In the genomic region with DNA sequence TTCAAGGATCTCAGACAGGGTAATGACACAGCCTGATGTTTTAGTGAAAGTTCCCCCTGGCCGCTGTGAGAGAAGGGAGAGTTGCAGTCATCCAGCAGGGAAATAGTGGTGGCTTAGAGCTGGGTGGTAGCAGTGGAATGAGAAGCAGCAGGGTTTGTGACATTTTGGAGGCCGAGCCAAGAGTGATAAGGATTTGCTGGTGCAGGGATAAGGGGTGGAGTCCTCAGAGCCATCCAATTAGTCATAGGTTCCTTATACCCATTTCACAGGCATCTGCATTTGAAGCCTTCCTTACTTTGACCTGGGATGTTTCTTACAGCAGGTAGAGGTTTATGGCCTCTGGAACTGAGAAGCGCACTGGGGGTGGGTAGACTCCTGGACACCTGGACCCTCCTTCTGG, we compare ENCODE assay signal across 22 cellular contexts. TPM values are rescaled to one million over a fixed set of nuclear protein-coding genes. Genes with fewer than 3 reads are reported as not detected.
DNase-seq lines count a peak whose midpoint lies in the region; ATAC-seq, FAIRE-seq and TF ChIP-seq lines count a peak whose summit lies in the region.
"Had no signal": no experiment of that assay in that cellular context is flagged by ENCODE, and none has a peak within 500 bp of the region (broad histone marks: within the 10 kb centered on the region; RNA-seq: fewer than 3 reads in every experiment).

No MANE protein-coding gene starts in this region.

- no peak overlapping the region for H3K27ac ChIP-seq in HepG2 (ENCODE audit: extremely low read length, insufficient read depth, low read length)
- H3K27ac ChIP-seq: PC-9, suprapubic skin had no signal

- no peaks in the 10 kb centered on the region for H3K27me3 ChIP-seq in HepG2 (ENCODE audit: control insufficient read depth in 1 of 2, insufficient read depth in 2 of 2, low read length in 2 of 2)
- H3K27me3 ChIP-seq: suprapubic skin had no signal

- FAIRE-seq in HepG2 (lab: Jason Lieb, UNC): no peak

- TF ChIP-seq CTCF in HepG2 (CRISPR knock-in tag; IDR thresholded peaks at IDR 0.05): no peak
- no peak for TF ChIP-seq CTCF in GM13977 (IDR thresholded peaks at IDR 0.05; ENCODE audit: extremely low read depth, insufficient read depth, missing control alignments)

- TF ChIP-seq POLR2A in erythroblast (IDR thresholded peaks at IDR 0.05; ENCODE audit: low read length) (no peak), HepG2 (IDR thresholded peaks at IDR 0.05; ENCODE audit: insufficient read depth in 1 of 2, low read depth in 2 of 2, low read length in 2 of 2) (no peak)

- peaks cover 36% of the 10 kb centered on the region for H3K36me3 Mint-ChIP-seq in stimulated activated naive CD8-positive, alpha-beta T cell treated with anti-CD3 and anti-CD28 coated beads, Interleukin-15, Interleukin-2, amounts not matched to agents 100 ng/mL and 50 ng/mL, for 24 hours (ENCODE audit: low read depth)
- H3K36me3 Mint-ChIP-seq in activated T-helper 17 cell treated with anti-CD3 and anti-CD28 coated beads, Interleukin-2, amount 50 U/mL, for 72 hours (ENCODE audit: low read depth): peaks cover 59% of the 10 kb centered on the region

- peaks cover 14 to 38% of the 10 kb centered on the region in 2 experiments for H3K36me3 ChIP-seq in HepG2 (replicated peaks in 1 of 2; ENCODE audit: control insufficient read depth in 1 of 2, insufficient read depth in 2 of 2, low read length in 2 of 2)

- in situ Hi-C loops in HepG2 (cut with HindIII; ENCODE audit: extremely low pct_ligation_motif_present, low pct_unique_long_range_greater_than_20kb): no loop called here
- in situ Hi-C loops in GM13977 (cut with MboI; ENCODE audit: low pct_unique_long_range_greater_than_20kb, low sequenced_read_pairs, unreplicated experiment): no loop called here

- no peak overlapping the region for H3K4me3 Mint-ChIP-seq in stimulated activated naive CD8-positive, alpha-beta T cell treated with anti-CD3 and anti-CD28 coated beads, Interleukin-15, Interleukin-2, amounts not matched to agents 100 ng/mL and 50 ng/mL, for 24 hours
- no peak overlapping the region for H3K4me3 Mint-ChIP-seq in stimulated activated naive CD8-positive, alpha-beta T cell treated with anti-CD3 and anti-CD28 coated beads, Interleukin-15, amount 100 ng/mL, for 72 hours
- no peak overlapping the region for H3K4me3 Mint-ChIP-seq in activated T-helper 17 cell treated with anti-CD3 and anti-CD28 coated beads, Interleukin-2, amount 50 U/mL, for 72 hours
- H3K4me3 Mint-ChIP-seq: activated naive CD4-positive, alpha-beta T cell treated with anti-CD3 and anti-CD28 coated beads, Interleukin-2, amount 10 ng/mL, durations not matched to agents 7 days and 5 days; activated T-cell treated with anti-CD3 and anti-CD28 coated beads, Interleukin-2, amount 50 U/mL, for 4 hours had no signal

- H3K4me2 ChIP-seq in HepG2 (ENCODE audit: low read depth, low read length): no peak overlapping the region
- H3K4me2 ChIP-seq: PC-9, smooth muscle cell had no signal

- intact Hi-C loops in HepG2 (cut with micrococcal nuclease; ENCODE audit: unreplicated experiment): no loop called here

- WGBS in HepG2 (ENCODE audit: low lambda C conversion rate): 87% methylated on average over 3 of the region's 3 CpGs

- H3K9me3 Mint-ChIP-seq in stimulated activated naive CD8-positive, alpha-beta T cell treated with anti-CD3 and anti-CD28 coated beads, Interleukin-15, Interleukin-2, amounts not matched to agents 100 ng/mL and 50 ng/mL, for 24 hours: no peaks in the 10 kb centered on the region
- H3K9me3 Mint-ChIP-seq in stimulated activated naive CD8-positive, alpha-beta T cell treated with anti-CD3 and anti-CD28 coated beads, Interleukin-15, amount 100 ng/mL, for 72 hours: no peaks in the 10 kb centered on the region
- no peaks in the 10 kb centered on the region for H3K9me3 Mint-ChIP-seq in activated T-helper 17 cell treated with anti-CD3 and anti-CD28 coated beads, Interleukin-2, amount 50 U/mL, for 72 hours
- H3K9me3 Mint-ChIP-seq: activated naive CD4-positive, alpha-beta T cell treated with anti-CD3 and anti-CD28 coated beads, Interleukin-2, amount 10 ng/mL, durations not matched to agents 7 days and 5 days; activated T-cell treated with anti-CD3 and anti-CD28 coated beads, Interleukin-2, amount 50 U/mL, for 4 hours had no signal

- H3K9ac ChIP-seq in HepG2 (ENCODE audit: insufficient read depth, low read depth, low read length): no peak overlapping the region

- ATAC-seq in stimulated activated naive CD8-positive, alpha-beta T cell treated with anti-CD3 and anti-CD28 coated beads, Interleukin-15, amount 100 ng/mL, for 72 hours: no peak
- no peak for ATAC-seq in activated T-helper 17 cell treated with anti-CD3 and anti-CD28 coated beads, Interleukin-2, amount 50 U/mL, for 72 hours (replicated peaks)
- ATAC-seq in HepG2: no peak
- ATAC-seq: activated T-cell treated with anti-CD3 and anti-CD28 coated beads, Interleukin-2, amount 50 U/mL, for 4 hours had no signal

- BruUV-seq in HepG2 (replicated peaks; lab: Mats Ljungman, UMichigan): no TSS peak

- H3K4me3 ChIP-seq in HepG2 (replicated peaks in 1 of 3; ENCODE audit: insufficient read depth in 1 of 3, low read depth in 2 of 3, low read length in 3 of 3): no peak overlapping the region
- H3K4me3 ChIP-seq: PC-9, smooth muscle cell, suprapubic skin had no signal

- TF ChIP-seq RAD21 in HepG2 (CRISPR knock-in tag; IDR thresholded peaks at IDR 0.05): no peak

- TF ChIP-seq EP300 in HepG2 (IDR thresholded peaks at IDR 0.05; ENCODE audit: low read depth in 2 of 2, low read length in 2 of 2) (no peak), HepG2 (CRISPR knock-in tag; IDR thresholded peaks at IDR 0.05; ENCODE audit: borderline replicate concordance) (no peak)

- no peak for DNase-seq in stimulated activated naive CD8-positive, alpha-beta T cell treated with anti-CD3 and anti-CD28 coated beads, Interleukin-15, amount 100 ng/mL, for 72 hours
- DNase-seq in erythroblast (lab: John Stamatoyannopoulos, UW): peak; percentile 11 to 39
- DNase-seq in HepG2 (ENCODE audit: low spot score): no peak
- DNase-seq in NCI-H526 (lab: John Stamatoyannopoulos, UW): no peak
- no peak for DNase-seq in activated CD8-positive, alpha-beta memory T cell treated with anti-CD3 and anti-CD28 coated beads for 24 hours
- no peak for DNase-seq in GM13977 (ENCODE audit: low spot score)
- DNase-seq: activated CD4-positive, CD25-positive, alpha-beta regulatory T cell treated with anti-CD3 and anti-CD28 coated beads, Interleukin-2, amount 50 U/mL, for 72 hours; activated naive CD4-positive, alpha-beta T cell treated with anti-CD3 and anti-CD28 coated beads, Interleukin-2, amount 10 ng/mL, durations not matched to agents 7 days and 5 days; activated T-cell treated with anti-CD3 and anti-CD28 coated beads, Interleukin-2, amount 50 U/mL, for 4 hours; Calu3; foreskin fibroblast; IMR-90; mesenchymal stem cell; NCI-H1092 treated with DMSO at 0.1 percent for 48 hours; NCI-H2107; NCI-H446; PC-9; stimulated activated CD4-positive, alpha-beta T cell treated with anti-CD3 and anti-CD28 coated beads, Interleukin-2, amount 100 ng/mL, for 24 hours had no signal

- H3K79me2 ChIP-seq in HepG2 (ENCODE audit: insufficient read depth, low read length): no peaks in the 10 kb centered on the region

- 0 out of 2 replicates have a peak, but pooled peaks cover 3% of the 10 kb centered on the region for H4K20me1 ChIP-seq in HepG2 (ENCODE audit: insufficient read depth, low read length)

- no peaks in the 10 kb centered on the region for H3K27me3 Mint-ChIP-seq in stimulated activated naive CD8-positive, alpha-beta T cell treated with anti-CD3 and anti-CD28 coated beads, Interleukin-15, Interleukin-2, amounts not matched to agents 100 ng/mL and 50 ng/mL, for 24 hours
- H3K27me3 Mint-ChIP-seq in stimulated activated naive CD8-positive, alpha-beta T cell treated with anti-CD3 and anti-CD28 coated beads, Interleukin-15, amount 100 ng/mL, for 72 hours: no peaks in the 10 kb centered on the region
- H3K27me3 Mint-ChIP-seq in activated T-helper 17 cell treated with anti-CD3 and anti-CD28 coated beads, Interleukin-2, amount 50 U/mL, for 72 hours: no peaks in the 10 kb centered on the region
- H3K27me3 Mint-ChIP-seq: activated naive CD4-positive, alpha-beta T cell treated with anti-CD3 and anti-CD28 coated beads, Interleukin-2, amount 10 ng/mL, durations not matched to agents 7 days and 5 days had no signal

- H3K27ac Mint-ChIP-seq in stimulated activated naive CD8-positive, alpha-beta T cell treated with anti-CD3 and anti-CD28 coated beads, Interleukin-15, Interleukin-2, amounts not matched to agents 100 ng/mL and 50 ng/mL, for 24 hours: peak overlapping the region; percentile 4
- no peak overlapping the region for H3K27ac Mint-ChIP-seq in stimulated activated naive CD8-positive, alpha-beta T cell treated with anti-CD3 and anti-CD28 coated beads, Interleukin-15, amount 100 ng/mL, for 72 hours
- peak overlapping the region; percentile 69 for H3K27ac Mint-ChIP-seq in activated T-helper 17 cell treated with anti-CD3 and anti-CD28 coated beads, Interleukin-2, amount 50 U/mL, for 72 hours
- H3K27ac Mint-ChIP-seq: activated naive CD4-positive, alpha-beta T cell treated with anti-CD3 and anti-CD28 coated beads, Interleukin-2, amount 10 ng/mL, durations not matched to agents 7 days and 5 days had no signal

- no peaks in the 10 kb centered on the region for H3K9me3 ChIP-seq in HepG2 (ENCODE audit: low read length)
- H3K9me3 ChIP-seq: suprapubic skin had no signal

- POLR2A ChIA-PET in HepG2 (lab: Yijun Ruan, JAX): no interaction called here

- H2AFZ ChIP-seq in HepG2 (ENCODE audit: low read length): no peak overlapping the region
- H2AFZ ChIP-seq: PC-9 had no signal

- H3K4me1 Mint-ChIP-seq in stimulated activated naive CD8-positive, alpha-beta T cell treated with anti-CD3 and anti-CD28 coated beads, Interleukin-15, Interleukin-2, amounts not matched to agents 100 ng/mL and 50 ng/mL, for 24 hours (ENCODE audit: low read depth): peaks cover 74% of the 10 kb centered on the region
- peaks cover 81% of the 10 kb centered on the region for H3K4me1 Mint-ChIP-seq in stimulated activated naive CD8-positive, alpha-beta T cell treated with anti-CD3 and anti-CD28 coated beads, Interleukin-15, amount 100 ng/mL, for 72 hours
- peaks cover 27% of the 10 kb centered on the region for H3K4me1 Mint-ChIP-seq in activated T-helper 17 cell treated with anti-CD3 and anti-CD28 coated beads, Interleukin-2, amount 50 U/mL, for 72 hours

- no peaks in the 10 kb centered on the region for H3K4me1 ChIP-seq in HepG2 (ENCODE audit: insufficient read depth, low read length)

- CTCF ChIA-PET in HepG2 (lab: Yijun Ruan, JAX; ENCODE audit: low intra/inter-chr PET ratio, low total read pairs): no interaction called here

RNA-seq across cellular contexts. Expression of gene JADE2, which starts 12.8 kb away (rescaled TPM):
- total RNA-seq in activated T-helper 17 cell treated with anti-CD3 and anti-CD28 coated beads, Interleukin-2, amount 50 U/mL, for 72 hours: 10 to 100 TPM; 75.3 to 93.3 TPM
- total RNA-seq in HepG2 (2016; rRNA removed; fragmentation: Illumina TruSeq; extraction: Trizol): 15.1 and 15.6 TPM in 2 replicates
- total RNA-seq in HepG2 (2016; cell fraction: cytosol; rRNA removed; fragmentation: Illumina TruSeq; extraction: Trizol; ENCODE audit: low read depth): 3.9 and 4.4 TPM in 2 replicates
- total RNA-seq in HepG2 (2016; cell fraction: insoluble cytoplasmic fraction; rRNA removed; fragmentation: Illumina TruSeq; extraction: Trizol): 15.7 and 16.4 TPM in 2 replicates
- total RNA-seq in HepG2 (2016; cell fraction: membrane; rRNA removed; fragmentation: Illumina TruSeq; extraction: Trizol): 9.9 and 14.2 TPM in 2 replicates
- 10.7 and 11.7 TPM in 2 replicates for total RNA-seq in HepG2 (2016; cell fraction: nucleus; rRNA removed; fragmentation: Illumina TruSeq; extraction: Trizol)
- polyA plus RNA-seq in HepG2 (2011; rRNA removed): 7.5 and 9.1 TPM in 2 replicates
- 6.2 and 7.4 TPM in 2 replicates for polyA plus RNA-seq in HepG2 (2011; cell fraction: cytosol; rRNA removed)
- polyA plus RNA-seq in HepG2 (2011; cell fraction: nucleus; rRNA removed): 10.9 and 11.6 TPM in 2 replicates
- polyA plus RNA-seq in HepG2 (2012): 5.4 and 7.6 TPM in 2 replicates
- polyA plus RNA-seq in HepG2 (2016; cell fraction: cytosol; fragmentation: Illumina TruSeq; extraction: Trizol; ENCODE audit: low read depth): 1.7 and 2.3 TPM in 2 replicates
- 10.3 and 12.8 TPM in 2 replicates for polyA plus RNA-seq in HepG2 (2016; cell fraction: insoluble cytoplasmic fraction; fragmentation: Illumina TruSeq; extraction: Trizol; ENCODE audit: low read depth)
- polyA plus RNA-seq in HepG2 (2016; cell fraction: membrane; fragmentation: Illumina TruSeq; extraction: Trizol; ENCODE audit: low read depth): 4.9 and 6.8 TPM in 2 replicates
- polyA plus RNA-seq in HepG2 (2016; cell fraction: nucleus; fragmentation: Illumina TruSeq; extraction: Trizol; ENCODE audit: insufficient read depth, low read depth): 12.5 and 13.5 TPM in 2 replicates
- 17.4 and 97.1 TPM in 2 replicates for polyA minus RNA-seq in HepG2 (2011; rRNA and poly(A)+ RNA removed; ENCODE audit: low replicate concordance)
- polyA minus RNA-seq in HepG2 (2011; cell fraction: cytosol; rRNA and poly(A)+ RNA removed): 6.2 and 12.3 TPM in 2 replicates
- polyA minus RNA-seq in HepG2 (2011; cell fraction: nucleus; rRNA and poly(A)+ RNA removed): 7.2 and 7.7 TPM in 2 replicates

Comparison
In these comparisons a context has a peak if more than half of its experiments do, and no peak if none do; other contexts are left out.
1. H3K27ac Mint-ChIP-seq: peak in stimulated activated naive CD8-positive, alpha-beta T cell treated with anti-CD3 and anti-CD28 coated beads, Interleukin-15, Interleukin-2, amounts not matched to agents 100 ng/mL and 50 ng/mL, for 24 hours (single experiment) and activated T-helper 17 cell treated with anti-CD3 and anti-CD28 coated beads, Interleukin-2, amount 50 U/mL, for 72 hours (single experiment); none in stimulated activated naive CD8-positive, alpha-beta T cell treated with anti-CD3 and anti-CD28 coated beads, Interleukin-15, amount 100 ng/mL, for 72 hours (0 of 2).
2. DNase-seq: peak in erythroblast (2 of 2); none in stimulated activated naive CD8-positive, alpha-beta T cell treated with anti-CD3 and anti-CD28 coated beads, Interleukin-15, amount 100 ng/mL, for 72 hours (0 of 2), HepG2 (single experiment), NCI-H526 (0 of 2), activated CD8-positive, alpha-beta memory T cell treated with anti-CD3 and anti-CD28 coated beads for 24 hours (single experiment) and GM13977 (single experiment).